In the genomic region with DNA sequence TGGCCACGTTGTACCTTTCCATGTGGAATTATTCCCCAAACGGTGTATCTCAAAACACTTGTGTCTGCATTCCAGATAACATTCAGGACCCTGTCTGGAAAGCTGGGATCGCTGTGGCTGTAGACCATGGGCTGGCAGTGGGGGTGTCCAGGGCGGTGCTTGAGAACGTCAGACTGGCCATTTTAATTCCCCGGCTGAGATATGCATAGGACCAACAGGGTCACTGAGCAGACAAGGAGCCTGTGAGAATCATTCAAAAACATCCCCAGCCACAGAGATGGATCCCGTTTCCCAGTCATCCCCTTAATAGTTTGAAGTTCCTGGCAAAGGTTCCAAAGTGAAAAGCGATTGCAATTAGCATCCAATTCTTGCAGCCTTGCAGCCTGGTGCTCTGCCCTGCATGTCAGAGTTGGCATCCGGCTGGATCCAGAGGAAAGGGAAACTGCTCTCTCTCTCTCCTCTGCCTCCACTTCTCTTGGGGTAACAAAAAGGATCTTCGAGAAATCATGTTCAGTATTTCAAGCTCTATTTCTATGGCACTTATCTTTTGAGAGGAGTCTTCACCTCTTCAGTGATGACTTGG, we compare ENCODE assay signal across 2 cellular contexts.
TF ChIP-seq lines count a peak whose summit lies in the region.

No MANE protein-coding gene starts in this region.

TF ChIP-seq in WTC11, 78 proteins besides CTCF, POLR2A, EP300 and RAD21:
- TF ChIP-seq NR1H2 (CRISPR knock-in tag; IDR thresholded peaks at IDR 0.05) (no peak), KAT7 (CRISPR knock-in tag; IDR thresholded peaks at IDR 0.05; ENCODE audit: borderline replicate concordance) (no peak), CBFB (CRISPR knock-in tag; IDR thresholded peaks at IDR 0.05; ENCODE audit: low read depth) (no peak), JAZF1 (CRISPR knock-in tag; IDR thresholded peaks at IDR 0.05) (no peak), TEAD4 (CRISPR knock-in tag; IDR thresholded peaks at IDR 0.05) (no peak), ZNF121 (CRISPR knock-in tag; IDR thresholded peaks at IDR 0.05) (no peak), NFATC4 (CRISPR knock-in tag; IDR thresholded peaks at IDR 0.05) (no peak), CREM (CRISPR knock-in tag; IDR thresholded peaks at IDR 0.05) (no peak), MYBL2 (CRISPR knock-in tag; IDR thresholded peaks at IDR 0.05) (no peak)
- TF ChIP-seq, protein P1, sequence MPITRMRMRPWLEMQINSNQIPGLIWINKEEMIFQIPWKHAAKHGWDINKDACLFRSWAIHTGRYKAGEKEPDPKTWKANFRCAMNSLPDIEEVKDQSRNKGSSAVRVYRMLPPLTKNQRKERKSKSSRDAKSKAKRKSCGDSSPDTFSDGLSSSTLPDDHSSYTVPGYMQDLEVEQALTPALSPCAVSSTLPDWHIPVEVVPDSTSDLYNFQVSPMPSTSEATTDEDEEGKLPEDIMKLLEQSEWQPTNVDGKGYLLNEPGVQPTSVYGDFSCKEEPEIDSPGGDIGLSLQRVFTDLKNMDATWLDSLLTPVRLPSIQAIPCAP (CRISPR knock-in tag; IDR thresholded peaks at IDR 0.05), result no peak
- TF ChIP-seq, protein P2, sequence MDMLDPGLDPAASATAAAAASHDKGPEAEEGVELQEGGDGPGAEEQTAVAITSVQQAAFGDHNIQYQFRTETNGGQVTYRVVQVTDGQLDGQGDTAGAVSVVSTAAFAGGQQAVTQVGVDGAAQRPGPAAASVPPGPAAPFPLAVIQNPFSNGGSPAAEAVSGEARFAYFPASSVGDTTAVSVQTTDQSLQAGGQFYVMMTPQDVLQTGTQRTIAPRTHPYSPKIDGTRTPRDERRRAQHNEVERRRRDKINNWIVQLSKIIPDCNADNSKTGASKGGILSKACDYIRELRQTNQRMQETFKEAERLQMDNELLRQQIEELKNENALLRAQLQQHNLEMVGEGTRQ (CRISPR knock-in tag; IDR thresholded peaks at IDR 0.05), result no peak
- TF ChIP-seq, protein P3, sequence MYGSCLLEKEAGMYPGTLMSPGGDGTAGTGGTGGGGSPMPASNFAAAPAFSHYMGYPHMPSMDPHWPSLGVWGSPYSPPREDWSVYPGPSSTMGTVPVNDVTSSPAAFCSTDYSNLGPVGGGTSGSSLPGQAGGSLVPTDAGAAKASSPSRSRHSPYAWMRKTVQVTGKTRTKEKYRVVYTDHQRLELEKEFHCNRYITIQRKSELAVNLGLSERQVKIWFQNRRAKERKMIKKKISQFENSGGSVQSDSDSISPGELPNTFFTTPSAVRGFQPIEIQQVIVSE (CRISPR knock-in tag; IDR thresholded peaks at IDR 0.05; ENCODE audit: borderline replicate concordance), result no peak
- TF ChIP-seq, protein P4, sequence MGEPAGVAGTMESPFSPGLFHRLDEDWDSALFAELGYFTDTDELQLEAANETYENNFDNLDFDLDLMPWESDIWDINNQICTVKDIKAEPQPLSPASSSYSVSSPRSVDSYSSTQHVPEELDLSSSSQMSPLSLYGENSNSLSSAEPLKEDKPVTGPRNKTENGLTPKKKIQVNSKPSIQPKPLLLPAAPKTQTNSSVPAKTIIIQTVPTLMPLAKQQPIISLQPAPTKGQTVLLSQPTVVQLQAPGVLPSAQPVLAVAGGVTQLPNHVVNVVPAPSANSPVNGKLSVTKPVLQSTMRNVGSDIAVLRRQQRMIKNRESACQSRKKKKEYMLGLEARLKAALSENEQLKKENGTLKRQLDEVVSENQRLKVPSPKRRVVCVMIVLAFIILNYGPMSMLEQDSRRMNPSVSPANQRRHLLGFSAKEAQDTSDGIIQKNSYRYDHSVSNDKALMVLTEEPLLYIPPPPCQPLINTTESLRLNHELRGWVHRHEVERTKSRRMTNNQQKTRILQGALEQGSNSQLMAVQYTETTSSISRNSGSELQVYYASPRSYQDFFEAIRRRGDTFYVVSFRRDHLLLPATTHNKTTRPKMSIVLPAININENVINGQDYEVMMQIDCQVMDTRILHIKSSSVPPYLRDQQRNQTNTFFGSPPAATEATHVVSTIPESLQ (CRISPR knock-in tag; IDR thresholded peaks at IDR 0.05), result no peak
TF ChIP-seq in WTC11: peak in this region for 0.

TF ChIP-seq in endothelial cell of umbilical vein, 7 proteins besides CTCF, POLR2A, EP300 and RAD21:
- no peak for TF ChIP-seq GATA2 (IDR thresholded peaks at IDR 0.05; ENCODE audit: insufficient read depth, insufficient read length, low read depth, low read length)
- no peak for TF ChIP-seq POLR2AphosphoS5 (IDR thresholded peaks at IDR 0.05; ENCODE audit: insufficient read depth, low read depth, low read length)
- TF ChIP-seq JUN (IDR thresholded peaks at IDR 0.05; ENCODE audit: borderline replicate concordance, insufficient read depth, insufficient read length, low read depth), result no peak
- TF ChIP-seq, protein P5, sequence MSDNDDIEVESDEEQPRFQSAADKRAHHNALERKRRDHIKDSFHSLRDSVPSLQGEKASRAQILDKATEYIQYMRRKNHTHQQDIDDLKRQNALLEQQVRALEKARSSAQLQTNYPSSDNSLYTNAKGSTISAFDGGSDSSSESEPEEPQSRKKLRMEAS (IDR thresholded peaks at IDR 0.05; ENCODE audit: insufficient read depth, insufficient read length), result no peak
- TF ChIP-seq EZH2 (IDR thresholded peaks at IDR 0.05; ENCODE audit: borderline replicate concordance, low read depth, low read length, severe bottlenecking), result no peak
- TF ChIP-seq MYC (IDR thresholded peaks at IDR 0.05; ENCODE audit: low read depth, low read length), result no peak
- TF ChIP-seq FOS (IDR thresholded peaks at IDR 0.05; ENCODE audit: borderline replicate concordance, insufficient read depth, low read length), result no peak
